Comparison of ENCODE assay signal across 20 cellular contexts in the genomic region with DNA sequence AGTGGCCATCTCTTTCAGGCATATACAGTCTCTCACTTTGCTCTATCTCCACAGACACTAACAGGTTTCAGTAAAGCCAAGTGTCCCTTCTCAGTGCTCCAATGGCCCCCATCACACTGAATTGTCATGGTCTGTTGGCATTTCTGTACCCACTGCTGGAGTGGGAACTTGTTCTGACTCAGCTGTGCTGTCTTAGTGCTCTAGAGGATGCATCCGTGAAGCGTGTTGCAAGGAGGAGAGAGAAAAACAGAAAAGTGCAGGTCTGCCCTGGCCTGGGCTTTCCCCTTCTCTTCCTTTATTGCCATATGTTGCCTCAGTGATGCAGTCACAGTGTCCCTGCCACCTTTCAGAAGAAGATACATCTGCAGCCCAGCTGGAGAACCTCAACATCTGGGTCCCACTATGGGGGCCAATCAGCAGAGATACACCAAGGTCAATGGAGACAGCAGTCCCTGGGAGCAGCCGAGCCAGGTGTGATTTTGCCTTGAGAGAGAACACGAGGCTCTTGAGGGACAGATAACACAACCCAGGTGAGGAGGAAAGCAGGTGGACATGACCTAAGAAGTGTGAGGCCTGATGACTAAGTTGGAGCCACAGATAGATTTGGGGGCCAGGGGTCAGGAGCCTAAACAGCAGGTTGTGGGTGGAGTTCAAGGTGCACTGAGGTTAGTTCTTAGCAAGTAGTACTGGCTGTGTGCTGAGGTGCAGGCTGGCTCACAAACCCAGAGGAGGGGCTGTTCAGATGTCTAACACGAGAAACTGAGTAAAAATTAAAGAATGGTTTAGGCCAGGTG. TPM values are rescaled to one million over a fixed set of nuclear protein-coding genes. Genes with fewer than 3 reads are reported as not detected.
DNase-seq lines count a peak whose midpoint lies in the region; ATAC-seq, FAIRE-seq and TF ChIP-seq lines count a peak whose summit lies in the region.
"Had no signal": no experiment of that assay in that cellular context is flagged by ENCODE, and none has a peak within 500 bp of the region (broad histone marks: within the 10 kb centered on the region; RNA-seq: fewer than 3 reads in every experiment).

No MANE protein-coding gene starts in this region.

- H3F3A ChIP-seq in SK-N-SH (replicated peaks; ENCODE audit: insufficient read depth), result peaks cover 19% of the 10 kb centered on the region

- no peak overlapping the region for H3K9ac ChIP-seq in SK-N-SH

- H3K9me2 ChIP-seq in SK-N-SH, result no peaks in the 10 kb centered on the region

- FAIRE-seq in GM18507 (lab: Jason Lieb, UNC), result peak; percentile 31

- ATAC-seq in SK-N-SH treated with all-trans-retinoic acid at 6 μM for 48 hours (no peak), HG03565 (IDR thresholded peaks at IDR 0.05; ENCODE audit: unreplicated experiment) (peak; percentile 26)
- ATAC-seq: T-helper 17 cell had no signal

- H4K20me1 ChIP-seq in SK-N-SH (ENCODE audit: insufficient read depth), result no peaks in the 10 kb centered on the region

- peaks cover 0 to 6% of the 10 kb centered on the region in 2 experiments; a peak in 1 of 4 replicates for H3K4me1 ChIP-seq in SK-N-SH (ENCODE audit: control insufficient read depth in 1 of 2, insufficient read depth in 2 of 2, low read depth in 1 of 2, low read length in 1 of 2)
- H3K4me1 ChIP-seq: prostate gland had no signal

- CTCF ChIA-PET in SK-N-SH (lab: Yijun Ruan, JAX), result interaction anchor here (1.2 to 2.0 kb wide), 3 partner anchors 15 to 164 kb away, joined by 3 to 6 read pairs (median 3); no protein-coding TSS in a partner anchor

- DNase-seq in SK-N-SH (no peak), GM18507 (ENCODE audit: extremely low spot score, insufficient read length, low read depth) (no peak), mesenteric fat pad (ENCODE audit: low spot score) (peak; percentile 49), NCI-H345 treated with DMSO at 0.1 percent for 48 hours (lab: John Stamatoyannopoulos, UW; ENCODE audit: unreplicated experiment) (no peak), WERI-Rb-1 (no peak), anterior cingulate cortex (lab: John Stamatoyannopoulos, UW) (no peak)
- DNase-seq: activated CD4-positive, alpha-beta T cell treated with anti-CD3 and anti-CD28 coated beads for 48 hours; activated gamma-delta T cell treated with Interleukin-2 at 50 U/mL for 16 hours; NCI-H2081 treated with DMSO at 0.1 percent for 48 hours; RPMI8226; spleen; substantia nigra; T-helper 17 cell had no signal

- H3K4me2 ChIP-seq in SK-N-SH, result no peak overlapping the region
- H3K4me2 ChIP-seq: hepatocyte had no signal

- H2AFZ ChIP-seq in SK-N-SH (ENCODE audit: low read depth), result no peak overlapping the region
- H2AFZ ChIP-seq: hepatocyte had no signal

- no peak for TF ChIP-seq EP300 in SK-N-SH (IDR thresholded peaks at IDR 0.05; ENCODE audit: borderline replicate concordance in 1 of 2, low read depth in 1 of 2, low read length in 1 of 2)

- no peak for TF ChIP-seq CTCF in SK-N-SH (IDR thresholded peaks at IDR 0.05)
- TF ChIP-seq CTCF in WERI-Rb-1 (IDR thresholded peaks at IDR 0.05; ENCODE audit: low read depth, low read length), result no peak

- POLR2A ChIA-PET in SK-N-SH (lab: Yijun Ruan, JAX), result no interaction called here

- H3K27ac ChIP-seq in SK-N-SH (ENCODE audit: low read depth in 2 of 2, low read length in 1 of 2) (no peak overlapping the region), WERI-Rb-1 (no peak overlapping the region)
- H3K27ac ChIP-seq: 22Rv1, C4-2B, cardiac muscle cell, hepatocyte, prostate gland, spleen had no signal

- TF ChIP-seq RAD21 in SK-N-SH (IDR thresholded peaks at IDR 0.05; ENCODE audit: low read length), result no peak

- no peaks in the 10 kb centered on the region for H3K9me3 ChIP-seq in SK-N-SH
- no peaks in the 10 kb centered on the region for H3K9me3 ChIP-seq in WERI-Rb-1 (ENCODE audit: severe bottlenecking)
- H3K9me3 ChIP-seq: prostate gland, spleen had no signal

- WGBS in SK-N-SH (ENCODE audit: low lambda C conversion rate), result 86% methylated on average over 5 of the region's 5 CpGs

- H3K79me2 ChIP-seq in SK-N-SH (ENCODE audit: insufficient read depth), result no peaks in the 10 kb centered on the region
- H3K79me2 ChIP-seq: hepatocyte had no signal

- H3K36me3 ChIP-seq in SK-N-SH (replicated peaks in 1 of 2; ENCODE audit: control insufficient read depth in 1 of 2, insufficient read depth in 2 of 2, low read length in 1 of 2) (peaks cover 3 to 14% of the 10 kb centered on the region in 2 experiments), WERI-Rb-1 (peaks cover 1% of the 10 kb centered on the region)
- H3K36me3 ChIP-seq: cardiac muscle cell, prostate gland had no signal

- H3K4me3 ChIP-seq in SK-N-SH (ENCODE audit: low read depth in 2 of 2, low read length in 1 of 2) (no peak overlapping the region), WERI-Rb-1 (ENCODE audit: low read depth, low read length) (no peak overlapping the region)
- H3K4me3 ChIP-seq: cardiac muscle cell, hepatocyte, prostate gland, spleen had no signal

- H3K27me3 ChIP-seq in SK-N-SH (ENCODE audit: insufficient read depth) (no peaks in the 10 kb centered on the region), WERI-Rb-1 (ENCODE audit: insufficient read depth, low read depth, severe bottlenecking) (no peaks in the 10 kb centered on the region)
- H3K27me3 ChIP-seq: cardiac muscle cell, hepatocyte, spleen had no signal

TF ChIP-seq in SK-N-SH treated with all-trans-retinoic acid at 6 μM for 48 hours, 23 proteins besides CTCF, POLR2A, EP300 and RAD21:
- TF ChIP-seq, protein P1, sequence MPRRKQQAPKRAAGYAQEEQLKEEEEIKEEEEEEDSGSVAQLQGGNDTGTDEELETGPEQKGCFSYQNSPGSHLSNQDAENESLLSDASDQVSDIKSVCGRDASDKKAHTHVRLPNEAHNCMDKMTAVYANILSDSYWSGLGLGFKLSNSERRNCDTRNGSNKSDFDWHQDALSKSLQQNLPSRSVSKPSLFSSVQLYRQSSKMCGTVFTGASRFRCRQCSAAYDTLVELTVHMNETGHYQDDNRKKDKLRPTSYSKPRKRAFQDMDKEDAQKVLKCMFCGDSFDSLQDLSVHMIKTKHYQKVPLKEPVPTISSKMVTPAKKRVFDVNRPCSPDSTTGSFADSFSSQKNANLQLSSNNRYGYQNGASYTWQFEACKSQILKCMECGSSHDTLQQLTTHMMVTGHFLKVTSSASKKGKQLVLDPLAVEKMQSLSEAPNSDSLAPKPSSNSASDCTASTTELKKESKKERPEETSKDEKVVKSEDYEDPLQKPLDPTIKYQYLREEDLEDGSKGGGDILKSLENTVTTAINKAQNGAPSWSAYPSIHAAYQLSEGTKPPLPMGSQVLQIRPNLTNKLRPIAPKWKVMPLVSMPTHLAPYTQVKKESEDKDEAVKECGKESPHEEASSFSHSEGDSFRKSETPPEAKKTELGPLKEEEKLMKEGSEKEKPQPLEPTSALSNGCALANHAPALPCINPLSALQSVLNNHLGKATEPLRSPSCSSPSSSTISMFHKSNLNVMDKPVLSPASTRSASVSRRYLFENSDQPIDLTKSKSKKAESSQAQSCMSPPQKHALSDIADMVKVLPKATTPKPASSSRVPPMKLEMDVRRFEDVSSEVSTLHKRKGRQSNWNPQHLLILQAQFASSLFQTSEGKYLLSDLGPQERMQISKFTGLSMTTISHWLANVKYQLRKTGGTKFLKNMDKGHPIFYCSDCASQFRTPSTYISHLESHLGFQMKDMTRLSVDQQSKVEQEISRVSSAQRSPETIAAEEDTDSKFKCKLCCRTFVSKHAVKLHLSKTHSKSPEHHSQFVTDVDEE (CRISPR knock-in tag; IDR thresholded peaks at IDR 0.05), result no peak
- TF ChIP-seq ZNF70 (CRISPR knock-in tag; IDR thresholded peaks at IDR 0.05), result peak; percentile 94

TF ChIP-seq in SK-N-SH, 30 proteins besides CTCF, POLR2A, EP300 and RAD21 (continues in another document):
- no peak for TF ChIP-seq FOSL2 (IDR thresholded peaks at IDR 0.05; ENCODE audit: borderline replicate concordance, low read depth)
- TF ChIP-seq SMC3 (IDR thresholded peaks at IDR 0.05; ENCODE audit: low read depth, low read length), result no peak
- TF ChIP-seq NFIC (IDR thresholded peaks at IDR 0.05; ENCODE audit: borderline replicate concordance), result no peak
- TF ChIP-seq, protein P2, sequence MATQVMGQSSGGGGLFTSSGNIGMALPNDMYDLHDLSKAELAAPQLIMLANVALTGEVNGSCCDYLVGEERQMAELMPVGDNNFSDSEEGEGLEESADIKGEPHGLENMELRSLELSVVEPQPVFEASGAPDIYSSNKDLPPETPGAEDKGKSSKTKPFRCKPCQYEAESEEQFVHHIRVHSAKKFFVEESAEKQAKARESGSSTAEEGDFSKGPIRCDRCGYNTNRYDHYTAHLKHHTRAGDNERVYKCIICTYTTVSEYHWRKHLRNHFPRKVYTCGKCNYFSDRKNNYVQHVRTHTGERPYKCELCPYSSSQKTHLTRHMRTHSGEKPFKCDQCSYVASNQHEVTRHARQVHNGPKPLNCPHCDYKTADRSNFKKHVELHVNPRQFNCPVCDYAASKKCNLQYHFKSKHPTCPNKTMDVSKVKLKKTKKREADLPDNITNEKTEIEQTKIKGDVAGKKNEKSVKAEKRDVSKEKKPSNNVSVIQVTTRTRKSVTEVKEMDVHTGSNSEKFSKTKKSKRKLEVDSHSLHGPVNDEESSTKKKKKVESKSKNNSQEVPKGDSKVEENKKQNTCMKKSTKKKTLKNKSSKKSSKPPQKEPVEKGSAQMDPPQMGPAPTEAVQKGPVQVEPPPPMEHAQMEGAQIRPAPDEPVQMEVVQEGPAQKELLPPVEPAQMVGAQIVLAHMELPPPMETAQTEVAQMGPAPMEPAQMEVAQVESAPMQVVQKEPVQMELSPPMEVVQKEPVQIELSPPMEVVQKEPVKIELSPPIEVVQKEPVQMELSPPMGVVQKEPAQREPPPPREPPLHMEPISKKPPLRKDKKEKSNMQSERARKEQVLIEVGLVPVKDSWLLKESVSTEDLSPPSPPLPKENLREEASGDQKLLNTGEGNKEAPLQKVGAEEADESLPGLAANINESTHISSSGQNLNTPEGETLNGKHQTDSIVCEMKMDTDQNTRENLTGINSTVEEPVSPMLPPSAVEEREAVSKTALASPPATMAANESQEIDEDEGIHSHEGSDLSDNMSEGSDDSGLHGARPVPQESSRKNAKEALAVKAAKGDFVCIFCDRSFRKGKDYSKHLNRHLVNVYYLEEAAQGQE (IDR thresholded peaks at IDR 0.05; ENCODE audit: low read depth, low read length), result no peak
- no peak for TF ChIP-seq RCOR1 (IDR thresholded peaks at IDR 0.05; ENCODE audit: low read length)
- TF ChIP-seq FOXM1 (IDR thresholded peaks at IDR 0.05; ENCODE audit: low read depth), result no peak
- TF ChIP-seq NRF1 (IDR thresholded peaks at IDR 0.05; ENCODE audit: low read depth, low read length), result no peak

RNA-seq across cellular contexts. Expression of gene PLCG1, which starts 5.6 kb away (rescaled TPM):
- 81.4 and 81.9 TPM in 2 replicates for polyA plus RNA-seq in SK-N-SH (2012; rRNA removed)
- 25.9 and 40.7 TPM in 2 replicates for polyA plus RNA-seq in SK-N-SH (2012; cell fraction: cytosol; rRNA removed)
- 413 and 515 TPM in 2 replicates for polyA plus RNA-seq in SK-N-SH (2012; cell fraction: nucleus; rRNA removed)
- total RNA-seq in mesenteric fat pad, result 76.1 TPM
